ENCODE assay signal across 12 cellular contexts in genomic region chr7:151689196-151689971, GRCh38.
DNase-seq lines count a peak whose midpoint lies in the region; ATAC-seq and TF ChIP-seq lines count a peak whose summit lies in the region.
"Had no signal": no experiment of that assay in that cellular context is flagged by ENCODE, and none has a peak within 500 bp of the region (broad histone marks: within the 10 kb centered on the region; RNA-seq: fewer than 3 reads in every experiment).

No MANE protein-coding gene starts in this region.

- H3K9me3 Mint-ChIP-seq in activated naive CD4-positive, alpha-beta T cell treated with anti-CD3 and anti-CD28 coated beads, Interleukin-2, amount 50 U/mL, for 72 hours: no peaks in the 10 kb centered on the region
- no peaks in the 10 kb centered on the region for H3K9me3 Mint-ChIP-seq in stimulated activated memory B cell treated with anti-CD40 and anti-IgM and Interleukin-4, amounts not matched to agents 10 μg/mL and 1 μg/mL and 100 μg/mL, for 72 hours

- TF ChIP-seq EP300 in Ishikawa (IDR thresholded peaks at IDR 0.05; ENCODE audit: borderline replicate concordance): peak; percentile 71; the same call in 1 of the 2 replicates

- no peak overlapping the region for H3K4me3 ChIP-seq in prostate gland

- peaks cover 3% of the 10 kb centered on the region for H3K4me1 Mint-ChIP-seq in stimulated activated memory B cell treated with anti-CD40 and anti-IgM and Interleukin-4, amounts not matched to agents 10 μg/mL and 1 μg/mL and 100 μg/mL, for 72 hours

- H3K36me3 Mint-ChIP-seq in activated naive CD4-positive, alpha-beta T cell treated with anti-CD3 and anti-CD28 coated beads, Interleukin-2, amount 50 U/mL, for 72 hours: no peaks in the 10 kb centered on the region
- H3K36me3 Mint-ChIP-seq in stimulated activated memory B cell treated with anti-CD40 and anti-IgM and Interleukin-4, amounts not matched to agents 10 μg/mL and 1 μg/mL and 100 μg/mL, for 72 hours: peaks cover 4% of the 10 kb centered on the region

- 42% methylated on average over 22 of the region's 22 CpGs for WGBS in prostate gland

- no peak overlapping the region for H3K27ac ChIP-seq in prostate gland

- no peaks in the 10 kb centered on the region for H3K4me1 ChIP-seq in prostate gland (replicated peaks)

- no peaks in the 10 kb centered on the region for H3K9me3 ChIP-seq in prostate gland

- H3K4me3 Mint-ChIP-seq in stimulated activated memory B cell treated with anti-CD40 and anti-IgM and Interleukin-4, amounts not matched to agents 10 μg/mL and 1 μg/mL and 100 μg/mL, for 72 hours: no peak overlapping the region

- intact Hi-C loops in Right ventricle myocardium inferior (cut with DNase I): no loop called here
- intact Hi-C loops in prostate gland (cut with DNase I): no loop called here

- peak; percentile 46 for ATAC-seq in Right ventricle myocardium inferior
- ATAC-seq in HG02981 (IDR thresholded peaks at IDR 0.05; ENCODE audit: unreplicated experiment): no peak
- no peak for ATAC-seq in activated naive CD4-positive, alpha-beta T cell treated with anti-CD3 and anti-CD28 coated beads, Interleukin-2, amount 50 U/mL, for 72 hours
- ATAC-seq in stimulated activated memory B cell treated with anti-CD40 and anti-IgM and Interleukin-4, amounts not matched to agents 10 μg/mL and 1 μg/mL and 100 μg/mL, for 72 hours: no peak

- no peaks in the 10 kb centered on the region for H3K27me3 ChIP-seq in prostate gland (replicated peaks; ENCODE audit: insufficient read depth)

- peak; percentile 26 for TF ChIP-seq POLR2A in prostate gland (IDR thresholded peaks at IDR 0.05)

- TF ChIP-seq CTCF in prostate gland (IDR thresholded peaks at IDR 0.05): no peak

- no peaks in the 10 kb centered on the region for H3K36me3 ChIP-seq in prostate gland

- H3K27ac Mint-ChIP-seq in activated naive CD4-positive, alpha-beta T cell treated with anti-CD3 and anti-CD28 coated beads, Interleukin-2, amount 50 U/mL, for 72 hours: peak overlapping the region in 1 of 2 donors; percentile 73
- H3K27ac Mint-ChIP-seq in stimulated activated memory B cell treated with anti-CD40 and anti-IgM and Interleukin-4, amounts not matched to agents 10 μg/mL and 1 μg/mL and 100 μg/mL, for 72 hours: no peak overlapping the region

- DNase-seq in NCI-H774 (lab: John Stamatoyannopoulos, UW) (peak; percentile 43), Right ventricle myocardium inferior (ENCODE audit: missing footprints) (no peak), prostate gland (ENCODE audit: low spot score) (peak; percentile 35), SKM-1 treated with dmso at 0.1 percent for 144 hours (lab: John Stamatoyannopoulos, UW; ENCODE audit: unreplicated experiment) (no peak)
- no peak for DNase-seq in activated naive CD4-positive, alpha-beta T cell treated with anti-CD3 and anti-CD28 coated beads, Interleukin-2, amount 50 U/mL, for 72 hours (ENCODE audit: low spot score in 2 of 2)
- DNase-seq: activated effector memory CD4-positive, alpha-beta T cell treated with anti-CD3 and anti-CD28 coated beads, Interleukin-2, amount 50 U/mL, for 16 hours; EL; erythroblast; NCI-H2227 treated with DMSO at 0.1 percent for 48 hours had no signal

- TF ChIP-seq RAD21 in Ishikawa (IDR thresholded peaks at IDR 0.05; ENCODE audit: low read depth): peak; percentile 18; the same call in 1 of the 2 replicates

- H3K27me3 Mint-ChIP-seq in stimulated activated memory B cell treated with anti-CD40 and anti-IgM and Interleukin-4, amounts not matched to agents 10 μg/mL and 1 μg/mL and 100 μg/mL, for 72 hours: no peaks in the 10 kb centered on the region

TF ChIP-seq in Ishikawa, 13 proteins besides CTCF, POLR2A, EP300 and RAD21:
- TF ChIP-seq TCF12 (IDR thresholded peaks at IDR 0.05; ENCODE audit: low read depth) (peak; percentile 88), YY1 (IDR thresholded peaks at IDR 0.05; ENCODE audit: low read depth) (0 out of 2 replicates have a peak, but pooled peaks have one; percentile 29), MAX (IDR thresholded peaks at IDR 0.05) (peak; percentile 72), CEBPB (IDR thresholded peaks at IDR 0.05) (peak; percentile 25; the same call in 1 of the 2 replicates), USF1 (IDR thresholded peaks at IDR 0.05) (peak; percentile 57), TAF1 (IDR thresholded peaks at IDR 0.05; ENCODE audit: low read depth) (no peak), ZBTB7A (IDR thresholded peaks at IDR 0.05; ENCODE audit: low read depth) (peak; percentile 38; the same call in 1 of the 2 replicates), FOXM1 (IDR thresholded peaks at IDR 0.05; ENCODE audit: borderline replicate concordance, low read depth) (no peak), NFIC (IDR thresholded peaks at IDR 0.05) (no peak; the same call in 1 of the 2 replicates), TEAD4 (IDR thresholded peaks at IDR 0.05) (no peak; the same call in 1 of the 2 replicates), CREB1 (IDR thresholded peaks at IDR 0.05; ENCODE audit: low read depth) (no peak), EGR1 (IDR thresholded peaks at IDR 0.05) (no peak; the same call in 1 of the 2 replicates)
- TF ChIP-seq, protein P1, sequence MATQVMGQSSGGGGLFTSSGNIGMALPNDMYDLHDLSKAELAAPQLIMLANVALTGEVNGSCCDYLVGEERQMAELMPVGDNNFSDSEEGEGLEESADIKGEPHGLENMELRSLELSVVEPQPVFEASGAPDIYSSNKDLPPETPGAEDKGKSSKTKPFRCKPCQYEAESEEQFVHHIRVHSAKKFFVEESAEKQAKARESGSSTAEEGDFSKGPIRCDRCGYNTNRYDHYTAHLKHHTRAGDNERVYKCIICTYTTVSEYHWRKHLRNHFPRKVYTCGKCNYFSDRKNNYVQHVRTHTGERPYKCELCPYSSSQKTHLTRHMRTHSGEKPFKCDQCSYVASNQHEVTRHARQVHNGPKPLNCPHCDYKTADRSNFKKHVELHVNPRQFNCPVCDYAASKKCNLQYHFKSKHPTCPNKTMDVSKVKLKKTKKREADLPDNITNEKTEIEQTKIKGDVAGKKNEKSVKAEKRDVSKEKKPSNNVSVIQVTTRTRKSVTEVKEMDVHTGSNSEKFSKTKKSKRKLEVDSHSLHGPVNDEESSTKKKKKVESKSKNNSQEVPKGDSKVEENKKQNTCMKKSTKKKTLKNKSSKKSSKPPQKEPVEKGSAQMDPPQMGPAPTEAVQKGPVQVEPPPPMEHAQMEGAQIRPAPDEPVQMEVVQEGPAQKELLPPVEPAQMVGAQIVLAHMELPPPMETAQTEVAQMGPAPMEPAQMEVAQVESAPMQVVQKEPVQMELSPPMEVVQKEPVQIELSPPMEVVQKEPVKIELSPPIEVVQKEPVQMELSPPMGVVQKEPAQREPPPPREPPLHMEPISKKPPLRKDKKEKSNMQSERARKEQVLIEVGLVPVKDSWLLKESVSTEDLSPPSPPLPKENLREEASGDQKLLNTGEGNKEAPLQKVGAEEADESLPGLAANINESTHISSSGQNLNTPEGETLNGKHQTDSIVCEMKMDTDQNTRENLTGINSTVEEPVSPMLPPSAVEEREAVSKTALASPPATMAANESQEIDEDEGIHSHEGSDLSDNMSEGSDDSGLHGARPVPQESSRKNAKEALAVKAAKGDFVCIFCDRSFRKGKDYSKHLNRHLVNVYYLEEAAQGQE (IDR thresholded peaks at IDR 0.05; ENCODE audit: low read depth): no peak
TF ChIP-seq in Ishikawa: peak in this region for 6.

Comparison
In these comparisons a context has a peak if more than half of its experiments do, and no peak if none do; other contexts are left out.
1. DNase-seq: peak in NCI-H774 (single experiment) and prostate gland (single experiment); none in Right ventricle myocardium inferior (single experiment), activated naive CD4-positive, alpha-beta T cell treated with anti-CD3 and anti-CD28 coated beads, Interleukin-2, amount 50 U/mL, for 72 hours (0 of 2) and SKM-1 treated with dmso at 0.1 percent for 144 hours (single experiment).